Comparison of ENCODE assay signal across 19 cellular contexts in genomic region chr1:200634449-200635122, GRCh38. TPM values are rescaled to one million over a fixed set of nuclear protein-coding genes. Genes with fewer than 3 reads are reported as not detected.
DNase-seq lines count a peak whose midpoint lies in the region; ATAC-seq, FAIRE-seq and TF ChIP-seq lines count a peak whose summit lies in the region.
"Had no signal": no experiment of that assay in that cellular context is flagged by ENCODE, and none has a peak within 500 bp of the region (broad histone marks: within the 10 kb centered on the region; RNA-seq: fewer than 3 reads in every experiment).

No MANE protein-coding gene starts in this region.

- H3K4me1 ChIP-seq in GM12878 (ENCODE audit: control insufficient read depth, insufficient read depth, low read length) (peaks cover 10% of the 10 kb centered on the region), ascending aorta (no peaks in the 10 kb centered on the region)
- H3K4me1 ChIP-seq: HAP-1, prostate gland had no signal

- WGBS in GM12878 (ENCODE audit: insufficient coverage, insufficient replicate concordance, low lambda C conversion rate, missing lambda C conversion rate) = 0% methylated on average over 1 of the region's 1 CpG

- no peaks in the 10 kb centered on the region for H3K9me3 Mint-ChIP-seq in stimulated activated naive CD8-positive, alpha-beta T cell treated with anti-CD3 and anti-CD28 coated beads, Interleukin-15, amount 100 ng/mL, for 72 hours
- H3K9me3 Mint-ChIP-seq: brain had no signal

- in situ Hi-C loops in GM12878 (cut with MboI) = no loop called here

- BruUV-seq in GM12878 (replicated peaks; lab: Mats Ljungman, UMichigan) = no TSS peak

- no peaks in the 10 kb centered on the region for H3K79me2 ChIP-seq in GM12878 (ENCODE audit: control insufficient read depth, insufficient read depth, low read length)

- H3K4me3 Mint-ChIP-seq in stimulated activated naive CD8-positive, alpha-beta T cell treated with anti-CD3 and anti-CD28 coated beads, Interleukin-15, amount 100 ng/mL, for 72 hours = no peak overlapping the region

- no peaks in the 10 kb centered on the region for H3K4me1 Mint-ChIP-seq in stimulated activated naive CD8-positive, alpha-beta T cell treated with anti-CD3 and anti-CD28 coated beads, Interleukin-15, amount 100 ng/mL, for 72 hours

- no peaks in the 10 kb centered on the region for H4K20me1 ChIP-seq in GM12878 (ENCODE audit: control insufficient read depth, insufficient read depth)

- POLR2A ChIA-PET in GM12878 (lab: Charles Lee) = interaction anchor here (1.5 to 2.6 kb wide), 3 partner anchors 10 to 35 kb away, joined by 5 to 13 read pairs (median 8); partner anchors contain the start of gene DDX59

- H3K27ac Mint-ChIP-seq in stimulated activated naive CD8-positive, alpha-beta T cell treated with anti-CD3 and anti-CD28 coated beads, Interleukin-15, amount 100 ng/mL, for 72 hours = no peak overlapping the region

- peaks cover 4% of the 10 kb centered on the region for H3K27me3 Mint-ChIP-seq in stimulated activated naive CD8-positive, alpha-beta T cell treated with anti-CD3 and anti-CD28 coated beads, Interleukin-15, amount 100 ng/mL, for 72 hours

- H2AFZ ChIP-seq in GM12878 (ENCODE audit: control insufficient read depth, low read depth, low read length) = no peak overlapping the region; the same call in none of the 2 replicates

- H3K9me3 ChIP-seq in GM12878 (replicated peaks; ENCODE audit: control insufficient read depth, insufficient read depth, low read length) (no peaks in the 10 kb centered on the region), ascending aorta (no peaks in the 10 kb centered on the region)
- H3K9me3 ChIP-seq: HAP-1, prostate gland had no signal

- 0 out of 2 replicates have a peak, but pooled peaks have one; percentile 21 for TF ChIP-seq RAD21 in GM12878 (IDR thresholded peaks at IDR 0.05; ENCODE audit: insufficient read depth, low read depth, low read length)

- H3K27ac ChIP-seq in GM12878 (ENCODE audit: control insufficient read depth, insufficient read depth) (0 out of 2 replicates have a peak overlapping the region, but pooled peaks have one; percentile 15), ascending aorta (no peak overlapping the region)
- H3K27ac ChIP-seq: HL-60, prostate gland had no signal

- no peak for TF ChIP-seq POLR2A in GM12878 (IDR thresholded peaks at IDR 0.05; ENCODE audit: low read depth, low read length)

- no peaks in the 10 kb centered on the region for H3K27me3 ChIP-seq in GM12878 (replicated peaks in 1 of 2; ENCODE audit: control insufficient read depth in 2 of 2, insufficient read depth in 2 of 2, low read length in 1 of 2)
- no peaks in the 10 kb centered on the region for H3K27me3 ChIP-seq in ascending aorta

- H3K4me2 ChIP-seq in GM12878 (ENCODE audit: control insufficient read depth, insufficient read depth) = peak overlapping the region; percentile 39; the same call in 1 of the 2 replicates

- SMC1A ChIA-PET in GM12878 (lab: Charles Lee; ENCODE audit: uncharacterized antibody, unreplicated experiment) = interaction anchor here (1.0 to 3.6 kb wide), 10 partner anchors 8 to 168 kb away, joined by 3 to 25 read pairs (median 4); partner anchors contain the start of gene DDX59

- no peak for TF ChIP-seq EP300 in GM12878 (IDR thresholded peaks at IDR 0.05; ENCODE audit: borderline replicate concordance in 1 of 2, control insufficient read depth in 1 of 2, low read depth in 2 of 2, low read length in 2 of 2)

- H3K36me3 ChIP-seq in GM12878 (ENCODE audit: control insufficient read depth in 2 of 2, insufficient read depth in 2 of 2, low read length in 1 of 2) (no peaks in the 10 kb centered on the region), ascending aorta (no peaks in the 10 kb centered on the region)
- H3K36me3 ChIP-seq: HAP-1, prostate gland had no signal

- CTCF ChIA-PET in GM12878 (lab: Yijun Ruan, JAX) = interaction anchor here (0.6 to 3.4 kb wide), 14 partner anchors 9 to 231 kb away, joined by 3 to 25 read pairs (median 3); no protein-coding TSS in a partner anchor

- intact Hi-C loops in GM12878 (cut with micrococcal nuclease; ENCODE audit: unreplicated experiment) (no loop called here), ascending aorta (cut with DNase I) (no loop called here)

- TF ChIP-seq CTCF in GM12878 (IDR thresholded peaks at IDR 0.05 in 2 of 3, conservative IDR thresholded peaks at IDR 0.05 in 1 of 3; ENCODE audit: control insufficient read depth in 2 of 3, extremely low read depth in 1 of 3, insufficient read depth in 1 of 3, low read depth in 3 of 3, low read length in 3 of 3) (peak in 1 of 3 experiments; percentile 41; a peak in 2 of 6 replicates), ascending aorta (IDR thresholded peaks at IDR 0.05) (no peak)

- H3K4me3 ChIP-seq in GM12878 (no peak overlapping the region), ascending aorta (no peak overlapping the region)
- H3K4me3 ChIP-seq: HAP-1, prostate gland had no signal

- DNase-seq in stimulated activated naive CD8-positive, alpha-beta T cell treated with anti-CD3 and anti-CD28 coated beads, Interleukin-15, Interleukin-2, amounts not matched to agents 100 U/mL and 50 U/mL, for 24 hours = no peak
- DNase-seq in stimulated activated naive CD8-positive, alpha-beta T cell treated with anti-CD3 and anti-CD28 coated beads, Interleukin-15, amount 100 ng/mL, for 72 hours = no peak
- DNase-seq in GM12878 (ENCODE audit: low read depth, low spot score) = no peak
- no peak for DNase-seq in HPDE6-E6E7 (ENCODE audit: extremely low spot score)
- no peak for DNase-seq in ascending aorta (ENCODE audit: low spot score in 2 of 2)
- no peak for DNase-seq in MV-4-11 (lab: John Stamatoyannopoulos, UW)
- DNase-seq: activated CD8-positive, alpha-beta memory T cell treated with anti-CD3 and anti-CD28 coated beads, Interleukin-2, amount 50 U/mL, for 4 hours; activated naive CD4-positive, alpha-beta T cell treated with Interleukin-2 at 50 U/mL for 16 hours; effector CD4-positive, alpha-beta T cell; NCI-H2029; NCI-H774; Right ventricle myocardium superior; T-helper 2 cell had no signal

- ATAC-seq in stimulated activated naive CD8-positive, alpha-beta T cell treated with anti-CD3 and anti-CD28 coated beads, Interleukin-15, Interleukin-2, amounts not matched to agents 100 U/mL and 50 U/mL, for 24 hours = peak; percentile 28
- ATAC-seq in stimulated activated naive CD8-positive, alpha-beta T cell treated with anti-CD3 and anti-CD28 coated beads, Interleukin-15, amount 100 ng/mL, for 72 hours = no peak
- peak; percentile 58 for ATAC-seq in HG03045 (IDR thresholded peaks at IDR 0.05; ENCODE audit: unreplicated experiment)
- ATAC-seq in GM12878 = peak; percentile 59
- ATAC-seq in GM19455 (IDR thresholded peaks at IDR 0.05; ENCODE audit: unreplicated experiment) = no peak

- no peak overlapping the region for H3K9ac ChIP-seq in GM12878 (ENCODE audit: control insufficient read depth, insufficient read depth, low read length)

- RAD21 ChIA-PET in GM12878 (lab: Charles Lee; ENCODE audit: unreplicated experiment) = interaction anchor here (0.9 to 2.4 kb wide), 9 partner anchors 8 to 169 kb away, joined by 3 to 12 read pairs (median 3); partner anchors contain the start of gene DDX59

- FAIRE-seq in GM12878 (lab: Jason Lieb, UNC) = no peak

RNA-seq across cellular contexts. Expression of gene KIF14, which starts 14.0 kb away (rescaled TPM):
- 19.5 and 20.7 TPM in 2 replicates for total RNA-seq in GM12878 (2013; cell fraction: nucleolus; rRNA removed)
- total RNA-seq in GM12878 (2014; rRNA removed) (15.4 and 20.3 TPM in 2 replicates), GM12878 (2014; rRNA removed; fragmentation: Illumina TruSeq; extraction: Trizol) (25.4 and 25.5 TPM in 2 replicates), GM12878 (2021) (13.8 and 14.9 TPM in 2 replicates), ascending aorta (not detected)
- 2.3 TPM for polyA plus RNA-seq in GM12878 (2011; ENCODE audit: low read depth)
- polyA plus RNA-seq in GM12878 (2011; rRNA removed) (15.5 and 33.1 TPM in 2 replicates), GM12878 (2014; fragmentation: Illumina TruSeq; extraction: Trizol) (19.4 and 23.4 TPM in 2 replicates), GM12878 (2014; fragmentation: Nextera tagmentation; extraction: Ambion mirVana) (1 to 10 TPM; 6.8 to 6.9 TPM), GM12878 (2014; rRNA removed) (11.1 and 14.0 TPM in 2 replicates), GM12878 (2016; fragmentation: Nextera tagmentation; extraction: Ambion mirVana) (10 to 100 TPM; 11.9 to 12.9 TPM)
- 4.6 TPM in 2 replicates for polyA plus RNA-seq in GM12878 (2011; cell fraction: cytosol; rRNA removed)
- 6.6 and 10.4 TPM in 2 replicates for polyA plus RNA-seq in GM12878 (2011; cell fraction: nucleus; rRNA removed)
- polyA plus RNA-seq in GM12878 (2012) = 3.6 and 6.1 TPM in 2 replicates
- polyA minus RNA-seq in GM12878 (2011; rRNA and poly(A)+ RNA removed) = 9.4 and 12.0 TPM in 2 replicates
- polyA minus RNA-seq in GM12878 (2011; cell fraction: cytosol; rRNA and poly(A)+ RNA removed) = 6.7 and 9.1 TPM in 2 replicates
- polyA minus RNA-seq in GM12878 (2011; cell fraction: nucleus; rRNA and poly(A)+ RNA removed) = 4.2 and 7.1 TPM in 2 replicates

RNA-seq across cellular contexts. Expression of gene DDX59, which starts 35.1 kb away (rescaled TPM):
- 34.8 and 42.5 TPM in 2 replicates for total RNA-seq in GM12878 (2013; cell fraction: nucleolus; rRNA removed)
- total RNA-seq in GM12878 (2014; rRNA removed) (18.8 and 26.4 TPM in 2 replicates), GM12878 (2014; rRNA removed; fragmentation: Illumina TruSeq; extraction: Trizol) (33.6 and 36.8 TPM in 2 replicates), GM12878 (2021) (20.1 and 22.6 TPM in 2 replicates), ascending aorta (7.6 TPM)
- polyA plus RNA-seq in GM12878 (2011; ENCODE audit: low read depth) = 12.4 TPM
- polyA plus RNA-seq in GM12878 (2011; rRNA removed) (32.5 and 44.8 TPM in 2 replicates), GM12878 (2014; fragmentation: Illumina TruSeq; extraction: Trizol) (35.7 and 42.1 TPM in 2 replicates), GM12878 (2014; fragmentation: Nextera tagmentation; extraction: Ambion mirVana) (10 to 100 TPM; 17.3 to 17.5 TPM), GM12878 (2014; rRNA removed) (26.1 and 28.8 TPM in 2 replicates), GM12878 (2016; fragmentation: Nextera tagmentation; extraction: Ambion mirVana) (10 to 100 TPM; 19.5 to 24.6 TPM)
- 15.0 and 16.6 TPM in 2 replicates for polyA plus RNA-seq in GM12878 (2011; cell fraction: cytosol; rRNA removed)
- polyA plus RNA-seq in GM12878 (2011; cell fraction: nucleus; rRNA removed) = 15.4 and 16.1 TPM in 2 replicates
- polyA plus RNA-seq in GM12878 (2012) = 19.3 and 20.0 TPM in 2 replicates
- polyA minus RNA-seq in GM12878 (2011; rRNA and poly(A)+ RNA removed) = 20.3 and 26.3 TPM in 2 replicates
- polyA minus RNA-seq in GM12878 (2011; cell fraction: cytosol; rRNA and poly(A)+ RNA removed) = 9.6 and 10.7 TPM in 2 replicates
- 6.6 and 8.8 TPM in 2 replicates for polyA minus RNA-seq in GM12878 (2011; cell fraction: nucleus; rRNA and poly(A)+ RNA removed)

Comparison
In these comparisons a context has a peak if more than half of its experiments do, and no peak if none do; other contexts are left out.
1. ATAC-seq: peak in stimulated activated naive CD8-positive, alpha-beta T cell treated with anti-CD3 and anti-CD28 coated beads, Interleukin-15, Interleukin-2, amounts not matched to agents 100 U/mL and 50 U/mL, for 24 hours (single experiment), HG03045 (single experiment) and GM12878 (single experiment); none in stimulated activated naive CD8-positive, alpha-beta T cell treated with anti-CD3 and anti-CD28 coated beads, Interleukin-15, amount 100 ng/mL, for 72 hours (single experiment) and GM19455 (single experiment).
2. RNA of gene KIF14, which starts 14.0 kb away (total RNA-seq): 13.8 to 25.5 TPM in GM12878; not detected in ascending aorta (single experiment); every median in the first group is over 10 times any median in the second.